ENCODE assay signal across 9 cellular contexts in genomic region chr3:172087827-172088580, GRCh38. TPM values are rescaled to one million over a fixed set of nuclear protein-coding genes. Genes with fewer than 3 reads are reported as not detected.
DNase-seq lines count a peak whose midpoint lies in the region; ATAC-seq and TF ChIP-seq lines count a peak whose summit lies in the region.
"Had no signal": no experiment of that assay in that cellular context is flagged by ENCODE, and none has a peak within 500 bp of the region (broad histone marks: within the 10 kb centered on the region; RNA-seq: fewer than 3 reads in every experiment).

No MANE protein-coding gene starts in this region.

- H3K9me3 ChIP-seq in cardiac muscle cell (ENCODE audit: low read depth) = no peaks in the 10 kb centered on the region
- no peaks in the 10 kb centered on the region for H3K9me3 ChIP-seq in heart left ventricle
- H3K9me3 ChIP-seq in colonic mucosa = no peaks in the 10 kb centered on the region
- H3K9me3 ChIP-seq in ascending aorta = no peaks in the 10 kb centered on the region
- no peaks in the 10 kb centered on the region for H3K9me3 ChIP-seq in Peyer's patch
- H3K9me3 ChIP-seq: SJSA1 had no signal

- no peak overlapping the region for H3K4me3 ChIP-seq in cardiac muscle cell
- no peak overlapping the region for H3K4me3 ChIP-seq in heart left ventricle
- no peak overlapping the region for H3K4me3 ChIP-seq in colonic mucosa
- H3K4me3 ChIP-seq in ascending aorta = no peak overlapping the region
- no peak overlapping the region for H3K4me3 ChIP-seq in Peyer's patch
- H3K4me3 ChIP-seq: SJSA1 had no signal

- H3K9ac ChIP-seq in colonic mucosa (ENCODE audit: low read depth in 2 of 2, low read length in 2 of 2) = peak overlapping the region in 1 of 2 donors; percentile 13

- intact Hi-C loops in heart left ventricle (cut with DNase I) (no loop called here), colonic mucosa (cut with DNase I) (no loop called here), ascending aorta (cut with DNase I) (no loop called here)

- no peak for TF ChIP-seq POLR2A in heart left ventricle (IDR thresholded peaks at IDR 0.05)
- TF ChIP-seq POLR2A in Peyer's patch (IDR thresholded peaks at IDR 0.05) = no peak

- H3K27ac ChIP-seq in cardiac muscle cell = peak overlapping the region; percentile 45
- H3K27ac ChIP-seq in heart left ventricle = peak overlapping the region in 2 of 12 donors; percentile 12 to 25
- peak overlapping the region; percentile 53 for H3K27ac ChIP-seq in colonic mucosa
- H3K27ac ChIP-seq in ascending aorta = no peak overlapping the region
- H3K27ac ChIP-seq in Peyer's patch = no peak overlapping the region
- H3K27ac ChIP-seq: SJSA1 had no signal

- ATAC-seq in heart left ventricle (no peak), HG03432 (IDR thresholded peaks at IDR 0.05; ENCODE audit: unreplicated experiment) (peak; percentile 94)

- H3K4me1 ChIP-seq in cardiac muscle cell (ENCODE audit: low read depth) = peaks cover 40% of the 10 kb centered on the region
- peaks cover 10 to 79% (median 62%) of the 10 kb centered on the region in 12 donors for H3K4me1 ChIP-seq in heart left ventricle
- H3K4me1 ChIP-seq in colonic mucosa = peaks cover 11% of the 10 kb centered on the region
- H3K4me1 ChIP-seq in ascending aorta = peaks cover 0 to 20% of the 10 kb centered on the region in 2 donors
- H3K4me1 ChIP-seq in Peyer's patch = peaks cover 0 to 22% (median 0%) of the 10 kb centered on the region in 4 donors

- no peak for TF ChIP-seq CTCF in cardiac muscle cell (IDR thresholded peaks at IDR 0.05; ENCODE audit: low read depth, low read length)
- TF ChIP-seq CTCF in heart left ventricle (IDR thresholded peaks at IDR 0.05) = no peak
- no peak for TF ChIP-seq CTCF in colonic mucosa (IDR thresholded peaks at IDR 0.05)
- no peak for TF ChIP-seq CTCF in ascending aorta (IDR thresholded peaks at IDR 0.05)
- TF ChIP-seq CTCF in Peyer's patch (IDR thresholded peaks at IDR 0.05) = no peak

- no peaks in the 10 kb centered on the region for H3K27me3 ChIP-seq in cardiac muscle cell
- no peaks in the 10 kb centered on the region for H3K27me3 ChIP-seq in heart left ventricle
- H3K27me3 ChIP-seq in colonic mucosa = no peaks in the 10 kb centered on the region
- no peaks in the 10 kb centered on the region for H3K27me3 ChIP-seq in ascending aorta
- no peaks in the 10 kb centered on the region for H3K27me3 ChIP-seq in Peyer's patch
- H3K27me3 ChIP-seq: SJSA1 had no signal

- WGBS in heart left ventricle, 4 donors = 64 to 67% (median 65%) methylated on average over 7 of the region's 7 CpGs

- DNase-seq in cardiac muscle cell (ENCODE audit: low read depth in 1 of 2, low spot score in 1 of 2) (no peak), heart left ventricle (no peak), colonic mucosa (peak; percentile 71), ascending aorta (ENCODE audit: low spot score in 2 of 2) (no peak), Peyer's patch (no peak), NCI-H774 (lab: John Stamatoyannopoulos, UW) (no peak), Kasumi-1 (lab: John Stamatoyannopoulos, UW) (no peak)

- H3K36me3 ChIP-seq in cardiac muscle cell = no peaks in the 10 kb centered on the region
- peaks cover 0 to 4% (median 0%) of the 10 kb centered on the region in 9 donors for H3K36me3 ChIP-seq in heart left ventricle
- no peaks in the 10 kb centered on the region for H3K36me3 ChIP-seq in colonic mucosa
- no peaks in the 10 kb centered on the region for H3K36me3 ChIP-seq in ascending aorta
- H3K36me3 ChIP-seq in Peyer's patch = no peaks in the 10 kb centered on the region

RNA-seq across cellular contexts. Expression of gene FNDC3B, which starts 48.6 kb away (rescaled TPM):
- total RNA-seq in cardiac muscle cell (56.8 and 62.3 TPM in 2 replicates), heart left ventricle (100 to 1,000 TPM in 3 of 9 donors, 10 to 100 TPM in 6; 59.1 to 113 (median 79.0) TPM), colonic mucosa (100 to 1,000 TPM in 1 of 2 donors, 10 to 100 TPM in 1; 66.7 to 142 TPM), ascending aorta (54.9 TPM), Peyer's patch (10 to 100 TPM; 28.7 to 74.3 (median 54.6) TPM)
- polyA plus RNA-seq in cardiac muscle cell (52.2 and 55.2 TPM in 2 replicates), heart left ventricle (10 to 100 TPM in 1 of 2 donors, 1 to 10 TPM in 1; 9.4 to 35.8 TPM)

Comparison
In these comparisons a context has a peak if more than half of its experiments do, and no peak if none do; other contexts are left out.
1. H3K27ac ChIP-seq: peak in cardiac muscle cell (single experiment) and colonic mucosa (single experiment); none in ascending aorta (0 of 2) and Peyer's patch (0 of 4).